In genomic region chr6:163867518-163868292, GRCh38 we compare ENCODE assay signal across 21 cellular contexts.
"Had no signal": no experiment of that assay in that cellular context is flagged by ENCODE, and none has a peak within 500 bp of the region (broad histone marks: within the 10 kb centered on the region; RNA-seq: fewer than 3 reads in every experiment).

No MANE protein-coding gene starts in this region.

- ATAC-seq: activated CD8-positive, alpha-beta T cell treated with anti-CD3 and anti-CD28 coated beads, Interleukin-2, amount 10 ng/mL, durations not matched to agents 7 days and 5 days; body of pancreas; effector memory CD8-positive, alpha-beta T cell; foreskin keratinocyte; left ventricle myocardium superior; mucosa of descending colon; naive thymus-derived CD4-positive, alpha-beta T cell; T-cell had no signal

- H3K36me3 ChIP-seq: spleen, thyroid gland had no signal

- H3K9me3 ChIP-seq: body of pancreas, spleen, thyroid gland had no signal

- H3K4me3 Mint-ChIP-seq: activated B cell treated with CpG ODN at 0.5 μM for 24 hours; activated CD4-positive, alpha-beta T cell treated with anti-CD3 and anti-CD28 coated beads, Interleukin-2, amount 10 ng/mL, durations not matched to agents 24 days and 14 days; activated CD8-positive, alpha-beta T cell treated with anti-CD3 and anti-CD28 coated beads, Interleukin-2, amount 10 ng/mL, durations not matched to agents 7 days and 5 days; activated naive CD8-positive, alpha-beta T cell treated with anti-CD3 and anti-CD28 coated beads, Interleukin-2, amount 10 ng/mL, durations not matched to agents 7 days and 5 days; activated T-cell treated with anti-CD3 and anti-CD28 coated beads, Interleukin-2, amount 50 U/mL, for 24 hours; effector memory CD8-positive, alpha-beta T cell; naive thymus-derived CD4-positive, alpha-beta T cell; T-cell had no signal

- H2AFZ ChIP-seq: hepatocyte had no signal

- H3K4me1 Mint-ChIP-seq: activated CD4-positive, alpha-beta T cell treated with anti-CD3 and anti-CD28 coated beads, Interleukin-2, amount 10 ng/mL, durations not matched to agents 24 days and 14 days; activated naive CD8-positive, alpha-beta T cell treated with anti-CD3 and anti-CD28 coated beads, Interleukin-2, amount 10 ng/mL, durations not matched to agents 7 days and 5 days; naive thymus-derived CD4-positive, alpha-beta T cell; T-cell had no signal

- DNase-seq: activated B cell treated with CpG ODN at 0.5 μM for 24 hours; activated CD4-positive, alpha-beta T cell treated with anti-CD3 and anti-CD28 coated beads, Interleukin-2, amount 10 ng/mL, durations not matched to agents 24 days and 14 days; activated CD8-positive, alpha-beta T cell treated with anti-CD3 and anti-CD28 coated beads, Interleukin-2, amount 10 ng/mL, durations not matched to agents 7 days and 5 days; activated naive CD4-positive, alpha-beta T cell treated with Interleukin-2 at 50 U/mL for 16 hours; activated naive CD8-positive, alpha-beta T cell treated with anti-CD3 and anti-CD28 coated beads, Interleukin-2, amount 10 ng/mL, durations not matched to agents 7 days and 5 days; activated T-cell treated with anti-CD3 and anti-CD28 coated beads, Interleukin-2, amount 50 U/mL, for 24 hours; amygdala; body of pancreas; dermis blood vessel endothelial cell; effector memory CD8-positive, alpha-beta T cell; foreskin keratinocyte; kidney glomerular epithelial cell; left ventricle myocardium superior; mucosa of descending colon; naive thymus-derived CD4-positive, alpha-beta T cell; spleen; stimulated activated naive CD4-positive, alpha-beta T cell; T-cell; thyroid gland had no signal

- H3K27me3 Mint-ChIP-seq: activated CD4-positive, alpha-beta T cell treated with anti-CD3 and anti-CD28 coated beads, Interleukin-2, amount 10 ng/mL, durations not matched to agents 24 days and 14 days; activated naive CD8-positive, alpha-beta T cell treated with anti-CD3 and anti-CD28 coated beads, Interleukin-2, amount 10 ng/mL, durations not matched to agents 7 days and 5 days had no signal

- H3K4me2 ChIP-seq: hepatocyte had no signal

- H3K36me3 Mint-ChIP-seq: activated naive CD8-positive, alpha-beta T cell treated with anti-CD3 and anti-CD28 coated beads, Interleukin-2, amount 10 ng/mL, durations not matched to agents 7 days and 5 days; naive thymus-derived CD4-positive, alpha-beta T cell; T-cell had no signal

- H3K4me3 ChIP-seq: body of pancreas, hepatocyte, mucosa of descending colon, spleen, thyroid gland had no signal

- H3K27ac ChIP-seq: body of pancreas, foreskin keratinocyte, hepatocyte, spleen, thyroid gland had no signal

- H3K9me3 Mint-ChIP-seq: activated B cell treated with CpG ODN at 0.5 μM for 24 hours; activated CD4-positive, alpha-beta T cell treated with anti-CD3 and anti-CD28 coated beads, Interleukin-2, amount 10 ng/mL, durations not matched to agents 24 days and 14 days; activated naive CD8-positive, alpha-beta T cell treated with anti-CD3 and anti-CD28 coated beads, Interleukin-2, amount 10 ng/mL, durations not matched to agents 7 days and 5 days; activated T-cell treated with anti-CD3 and anti-CD28 coated beads, Interleukin-2, amount 50 U/mL, for 24 hours; activated T-helper 2 cell treated with anti-CD3 and anti-CD28 coated beads, Interferon-gamma antibody, Interleukin-2, Interleukin-4, amounts not matched to agents 10 μg/mL and 5 μg/mL and 100 μg/mL, durations not matched to agents 14 hours and 24 hours and 36 hours; effector memory CD8-positive, alpha-beta T cell; naive thymus-derived CD4-positive, alpha-beta T cell; T-cell had no signal

- H3K27ac Mint-ChIP-seq: activated B cell treated with CpG ODN at 0.5 μM for 24 hours; activated CD4-positive, alpha-beta T cell treated with anti-CD3 and anti-CD28 coated beads, Interleukin-2, amount 10 ng/mL, durations not matched to agents 24 days and 14 days; activated CD8-positive, alpha-beta T cell treated with anti-CD3 and anti-CD28 coated beads, Interleukin-2, amount 10 ng/mL, durations not matched to agents 7 days and 5 days; activated naive CD8-positive, alpha-beta T cell treated with anti-CD3 and anti-CD28 coated beads, Interleukin-2, amount 10 ng/mL, durations not matched to agents 7 days and 5 days; activated T-cell treated with anti-CD3 and anti-CD28 coated beads, Interleukin-2, amount 50 U/mL, for 24 hours; activated T-helper 2 cell treated with anti-CD3 and anti-CD28 coated beads, Interferon-gamma antibody, Interleukin-2, Interleukin-4, amounts not matched to agents 10 μg/mL and 5 μg/mL and 100 μg/mL, durations not matched to agents 14 hours and 24 hours and 36 hours; effector memory CD8-positive, alpha-beta T cell; naive thymus-derived CD4-positive, alpha-beta T cell; T-cell had no signal

- H3K4me1 ChIP-seq: body of pancreas, foreskin keratinocyte, thyroid gland had no signal

- H3K27me3 ChIP-seq: body of pancreas, foreskin keratinocyte, thyroid gland had no signal
